ENCODE assay signal across 32 cellular contexts in the genomic region with DNA sequence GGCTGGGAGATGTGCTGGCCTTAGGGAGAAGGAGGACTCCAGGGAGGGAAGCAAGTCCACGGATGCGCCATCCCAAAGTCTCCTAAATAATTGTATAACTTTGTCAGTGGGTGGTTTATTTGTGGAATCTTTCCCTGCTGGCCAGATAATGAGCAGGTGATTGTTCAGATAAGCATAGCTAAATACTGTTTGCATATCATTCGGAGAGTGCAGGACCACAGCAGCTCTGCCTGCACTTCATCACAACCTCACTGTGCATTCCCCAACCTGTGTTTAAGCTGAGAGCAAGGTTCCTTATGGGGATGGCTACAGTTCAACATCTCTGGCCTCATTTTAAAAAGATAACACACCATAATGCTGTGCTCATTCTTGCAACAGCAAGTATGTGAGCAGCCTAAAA.
"Had no signal": no experiment of that assay in that cellular context is flagged by ENCODE, and none has a peak within 500 bp of the region (broad histone marks: within the 10 kb centered on the region; RNA-seq: fewer than 3 reads in every experiment).

No MANE protein-coding gene starts in this region.

- DNase-seq: activated B cell treated with CpG ODN at 0.5 μM for 24 hours; activated CD4-positive, alpha-beta memory T cell treated with anti-CD3 and anti-CD28 coated beads for 36 hours; activated CD4-positive, alpha-beta T cell treated with anti-CD3 and anti-CD28 coated beads for 1 hour; activated CD4-positive, alpha-beta T cell treated with anti-CD3 and anti-CD28 coated beads, Interleukin-2, amount 10 ng/mL, durations not matched to agents 24 days and 14 days; activated naive CD4-positive, alpha-beta T cell treated with anti-CD3 and anti-CD28 coated beads, Interleukin-2, amount 50 U/mL, for 16 hours; activated naive CD8-positive, alpha-beta T cell treated with anti-CD3 and anti-CD28 coated beads, Interleukin-2, amount 10 ng/mL, durations not matched to agents 7 days and 5 days; activated T-cell treated with anti-CD3 and anti-CD28 coated beads for 4 hours; activated T-cell treated with anti-CD3 and anti-CD28 coated beads, Interleukin-2, amount 50 U/mL, for 48 hours; adrenal gland; aorta; caudate nucleus; Karpas-422; MM.1S; NCI-H1105; NCI-H1694; NCI-H2029; NCI-H2107; NCI-H2171 treated with DMSO at 0.1 percent for 48 hours; NCI-H226; NCI-H510A treated with DMSO at 0.1 percent for 48 hours; NCI-H774; NK-92 treated with Interleukin-12 subunit alpha and Interleukin-12 subunit beta, amount 100 ng/mL, for 24 hours; OCI-M1; Right ventricle myocardium superior; SJCRH30; T-helper 17 cell; T-helper 9 cell had no signal

- ATAC-seq: K562, Panc1, T-helper 17 cell had no signal

- H3K9me3 ChIP-seq: adrenal gland, breast epithelium, SJCRH30 had no signal

- H3K4me1 Mint-ChIP-seq: activated B cell treated with CpG ODN at 0.5 μM for 24 hours; activated CD4-positive, alpha-beta T cell treated with anti-CD3 and anti-CD28 coated beads, Interleukin-2, amount 10 ng/mL, durations not matched to agents 24 days and 14 days; activated naive CD8-positive, alpha-beta T cell treated with anti-CD3 and anti-CD28 coated beads, Interleukin-2, amount 10 ng/mL, durations not matched to agents 7 days and 5 days; T-helper 17 cell had no signal

- H3K27me3 ChIP-seq: breast epithelium, SJCRH30 had no signal

- H3K4me1 ChIP-seq: adrenal gland, breast epithelium had no signal

- H3K9me3 Mint-ChIP-seq: activated B cell treated with CpG ODN at 0.5 μM for 24 hours; activated CD4-positive, alpha-beta memory T cell treated with anti-CD3 and anti-CD28 coated beads for 36 hours; activated CD4-positive, alpha-beta T cell treated with anti-CD3 and anti-CD28 coated beads, Interleukin-2, amount 10 ng/mL, durations not matched to agents 24 days and 14 days; activated naive CD8-positive, alpha-beta T cell treated with anti-CD3 and anti-CD28 coated beads, Interleukin-2, amount 10 ng/mL, durations not matched to agents 7 days and 5 days; activated T-helper 2 cell treated with anti-CD3 and anti-CD28 coated beads, Interferon-gamma antibody, Interleukin-2, Interleukin-4, amounts not matched to agents 10 μg/mL and 5 μg/mL and 100 μg/mL, durations not matched to agents 14 hours and 24 hours and 36 hours had no signal

- H3K36me3 Mint-ChIP-seq: activated CD4-positive, alpha-beta memory T cell treated with anti-CD3 and anti-CD28 coated beads for 36 hours; activated naive CD8-positive, alpha-beta T cell treated with anti-CD3 and anti-CD28 coated beads, Interleukin-2, amount 10 ng/mL, durations not matched to agents 7 days and 5 days had no signal

- H3K27ac ChIP-seq: adrenal gland, breast epithelium, RWPE1, SJCRH30 had no signal

- H3K27ac Mint-ChIP-seq: activated B cell treated with CpG ODN at 0.5 μM for 24 hours; activated CD4-positive, alpha-beta memory T cell treated with anti-CD3 and anti-CD28 coated beads for 36 hours; activated CD4-positive, alpha-beta T cell treated with anti-CD3 and anti-CD28 coated beads, Interleukin-2, amount 10 ng/mL, durations not matched to agents 24 days and 14 days; activated naive CD8-positive, alpha-beta T cell treated with anti-CD3 and anti-CD28 coated beads, Interleukin-2, amount 10 ng/mL, durations not matched to agents 7 days and 5 days; activated T-helper 2 cell treated with anti-CD3 and anti-CD28 coated beads, Interferon-gamma antibody, Interleukin-2, Interleukin-4, amounts not matched to agents 10 μg/mL and 5 μg/mL and 100 μg/mL, durations not matched to agents 14 hours and 24 hours and 36 hours; T-helper 17 cell had no signal

- H3K4me3 ChIP-seq: adrenal gland, breast epithelium, K562, SJCRH30 had no signal

- H3K36me3 ChIP-seq: adrenal gland, breast epithelium, SJCRH30 had no signal

- H3K4me3 Mint-ChIP-seq: activated B cell treated with CpG ODN at 0.5 μM for 24 hours; activated CD4-positive, alpha-beta memory T cell treated with anti-CD3 and anti-CD28 coated beads for 36 hours; activated CD4-positive, alpha-beta T cell treated with anti-CD3 and anti-CD28 coated beads, Interleukin-2, amount 10 ng/mL, durations not matched to agents 24 days and 14 days; activated naive CD8-positive, alpha-beta T cell treated with anti-CD3 and anti-CD28 coated beads, Interleukin-2, amount 10 ng/mL, durations not matched to agents 7 days and 5 days; T-helper 17 cell had no signal
